9 cellular contexts compared by ENCODE assay signal in genomic region chr18:10032331-10032979, GRCh38.
A peak's percentile ranks its signal among the peaks of the same experiment; 100 is the strongest.
DNase-seq lines count a peak whose midpoint lies in the region; ATAC-seq and TF ChIP-seq lines count a peak whose summit lies in the region.
"Had no signal": no experiment of that assay in that cellular context is flagged by ENCODE, and none has a peak within 500 bp of the region (broad histone marks: within the 10 kb centered on the region; RNA-seq: fewer than 3 reads in every experiment).

No MANE protein-coding gene starts in this region.

- H3K27me3 Mint-ChIP-seq in activated CD8-positive, alpha-beta T cell treated with anti-CD3 and anti-CD28 coated beads, Interleukin-2, amount 10 ng/mL, durations not matched to agents 7 days and 5 days (ENCODE audit: low read depth), result peaks cover 6% of the 10 kb centered on the region

- H3K9me3 Mint-ChIP-seq in activated CD8-positive, alpha-beta T cell treated with anti-CD3 and anti-CD28 coated beads, Interleukin-2, amount 10 ng/mL, durations not matched to agents 7 days and 5 days (ENCODE audit: insufficient read depth), result no peaks in the 10 kb centered on the region

- H3K27ac Mint-ChIP-seq in activated CD8-positive, alpha-beta T cell treated with anti-CD3 and anti-CD28 coated beads, Interleukin-2, amount 10 ng/mL, durations not matched to agents 7 days and 5 days, result peak overlapping the region; percentile 60

- peak overlapping the region; percentile 47 for H3K4me3 Mint-ChIP-seq in activated CD8-positive, alpha-beta T cell treated with anti-CD3 and anti-CD28 coated beads, Interleukin-2, amount 10 ng/mL, durations not matched to agents 7 days and 5 days

- POLR2A ChIA-PET in activated CD8-positive, alpha-beta T cell treated with anti-CD3 and anti-CD28 coated beads, Interleukin-2, amount 10 ng/mL, durations not matched to agents 7 days and 5 days (lab: Charles Lee), result no interaction called here

- H3K9me3 ChIP-seq in cardiac muscle cell (ENCODE audit: low read depth), result no peaks in the 10 kb centered on the region

- H3K36me3 Mint-ChIP-seq in activated CD8-positive, alpha-beta T cell treated with anti-CD3 and anti-CD28 coated beads, Interleukin-2, amount 10 ng/mL, durations not matched to agents 7 days and 5 days (ENCODE audit: low read depth), result no peaks in the 10 kb centered on the region

- no peaks in the 10 kb centered on the region for H3K27me3 ChIP-seq in cardiac muscle cell

- CTCF ChIA-PET in activated CD8-positive, alpha-beta T cell treated with anti-CD3 and anti-CD28 coated beads, Interleukin-2, amount 10 ng/mL, durations not matched to agents 7 days and 5 days (lab: Charles Lee), result interaction anchor here (0.7 to 1.6 kb wide), 8 partner anchors 12 to 502 kb away, joined by 3 to 4 read pairs (median 3); no protein-coding TSS in a partner anchor

- DNase-seq in C1 segment of cervical spinal cord (lab: John Stamatoyannopoulos, UW) (peak in 9 of 14 donors; percentile 3 to 74 (median 58)), cardiac muscle cell (ENCODE audit: low read depth in 1 of 2, low spot score in 1 of 2) (peak in 1 of 2 donors; percentile 23), pons (ENCODE audit: low spot score) (peak; percentile 35), NCI-H128 (lab: John Stamatoyannopoulos, UW; ENCODE audit: unreplicated experiment) (no peak), NCI-H524 treated with DMSO at 0.1 percent for 48 hours (lab: John Stamatoyannopoulos, UW) (no peak)
- peak; percentile 52 for DNase-seq in activated CD8-positive, alpha-beta T cell treated with anti-CD3 and anti-CD28 coated beads, Interleukin-2, amount 10 ng/mL, durations not matched to agents 7 days and 5 days
- no peak for DNase-seq in effector CD4-positive, alpha-beta T cell
- DNase-seq: stimulated activated CD4-positive, alpha-beta T cell treated with anti-CD3 and anti-CD28 coated beads, Interleukin-4, amount 100 ng/mL, for 4 hours had no signal

- H3K4me1 Mint-ChIP-seq in activated CD8-positive, alpha-beta T cell treated with anti-CD3 and anti-CD28 coated beads, Interleukin-2, amount 10 ng/mL, durations not matched to agents 7 days and 5 days (ENCODE audit: low read depth), result peaks cover 6% of the 10 kb centered on the region

- H3K27ac ChIP-seq in cardiac muscle cell, result no peak overlapping the region

- ATAC-seq in activated CD8-positive, alpha-beta T cell treated with anti-CD3 and anti-CD28 coated beads, Interleukin-2, amount 10 ng/mL, durations not matched to agents 7 days and 5 days, result peak; percentile 96
- ATAC-seq in HG03039 (IDR thresholded peaks at IDR 0.05; ENCODE audit: unreplicated experiment), result no peak

- H3K4me1 ChIP-seq in cardiac muscle cell (ENCODE audit: low read depth), result no peaks in the 10 kb centered on the region

- no peak overlapping the region for H3K4me3 ChIP-seq in cardiac muscle cell

- peak; percentile 47 for TF ChIP-seq CTCF in cardiac muscle cell (IDR thresholded peaks at IDR 0.05; ENCODE audit: low read depth, low read length)

- no peaks in the 10 kb centered on the region for H3K36me3 ChIP-seq in cardiac muscle cell

Comparison
In these comparisons a context has a peak if more than half of its experiments do, and no peak if none do; other contexts are left out.
1. DNase-seq: peak in C1 segment of cervical spinal cord (9 of 14), activated CD8-positive, alpha-beta T cell treated with anti-CD3 and anti-CD28 coated beads, Interleukin-2, amount 10 ng/mL, durations not matched to agents 7 days and 5 days (single experiment) and pons (single experiment); none in NCI-H128 (single experiment), effector CD4-positive, alpha-beta T cell (single experiment) and NCI-H524 treated with DMSO at 0.1 percent for 48 hours (single experiment).